In genomic region chr12:131263626-131264025, GRCh38 we compare ENCODE assay signal across 26 cellular contexts.
"Had no signal": no experiment of that assay in that cellular context is flagged by ENCODE, and none has a peak within 500 bp of the region (broad histone marks: within the 10 kb centered on the region; RNA-seq: fewer than 3 reads in every experiment).

No MANE protein-coding gene starts in this region.

- H3K4me3 ChIP-seq: ovary, psoas muscle, right lobe of liver, sigmoid colon, suprapubic skin, testis, tibial artery, transverse colon, upper lobe of right lung, uterus had no signal

- DNase-seq: naive thymus-derived CD4-positive, alpha-beta T cell; natural killer cell; occipital lobe; ovary; psoas muscle; right cardiac atrium; sigmoid colon; small intestine; stimulated activated CD4-positive, alpha-beta T cell treated with anti-CD3 and anti-CD28 coated beads, Interleukin-12 subunit alpha, Interleukin-12 subunit beta, amount 100 ng/mL, for 4 hours; stimulated activated CD4-positive, alpha-beta T cell treated with anti-CD3 and anti-CD28 coated beads, Interleukin-1b, Interleukin-23, amount 100 ng/mL, for 48 hours; stimulated activated CD4-positive, alpha-beta T cell treated with anti-CD3 and anti-CD28 coated beads, Interleukin-4, amount 100 ng/mL, for 1 hour; stimulated activated CD4-positive, alpha-beta T cell treated with anti-CD3 and anti-CD28 coated beads, Interleukin-4, amount 100 ng/mL, for 4 hours; stimulated activated CD8-positive, alpha-beta memory T cell treated with anti-CD3 and anti-CD28 coated beads, Interleukin-4, amount 100 ng/mL, for 48 hours; stimulated activated naive CD4-positive, alpha-beta T cell; stimulated activated naive CD8-positive, alpha-beta T cell treated with anti-CD3 and anti-CD28 coated beads, Interleukin-15, amount 100 ng/mL, for 72 hours; stimulated activated naive CD8-positive, alpha-beta T cell treated with anti-CD3 and anti-CD28 coated beads, Interleukin-15, Interleukin-2, amounts not matched to agents 100 U/mL and 50 U/mL, for 24 hours; substantia nigra; testis; tibial artery; transverse colon; upper lobe of right lung; uterus had no signal

- H3K27ac ChIP-seq: ovary, parathyroid adenoma, psoas muscle, right lobe of liver, sigmoid colon, suprapubic skin, testis, tibial artery, transverse colon, upper lobe of right lung, uterus had no signal

- H3K4me1 ChIP-seq: parathyroid adenoma, psoas muscle, right lobe of liver, transverse colon, upper lobe of right lung, uterus had no signal

- H3K79me2 ChIP-seq: parathyroid adenoma had no signal

- H3K9ac ChIP-seq: parathyroid adenoma had no signal

- H2AFZ ChIP-seq: parathyroid adenoma had no signal

- H3K9me3 ChIP-seq: ovary, psoas muscle, right lobe of liver, sigmoid colon, suprapubic skin, testis, tibial artery, transverse colon, upper lobe of right lung, uterus had no signal

- H3K27me3 ChIP-seq: ovary, right lobe of liver, sigmoid colon, suprapubic skin, testis, tibial artery, transverse colon, upper lobe of right lung, uterus had no signal

- H3K36me3 ChIP-seq: ovary, right lobe of liver, sigmoid colon, suprapubic skin, tibial artery, transverse colon, upper lobe of right lung, uterus had no signal

- ATAC-seq: naive thymus-derived CD4-positive, alpha-beta T cell; natural killer cell; psoas muscle; right cardiac atrium; stimulated activated memory B cell treated with anti-CD40 and anti-IgM and Interleukin-4, amounts not matched to agents 10 μg/mL and 1 μg/mL and 100 μg/mL, for 72 hours; stimulated activated naive CD8-positive, alpha-beta T cell treated with anti-CD3 and anti-CD28 coated beads, Interleukin-15, Interleukin-2, amounts not matched to agents 100 U/mL and 50 U/mL, for 24 hours; upper lobe of right lung had no signal

- FAIRE-seq: small intestine had no signal
